ENCODE assay signal across 9 cellular contexts in the genomic region with DNA sequence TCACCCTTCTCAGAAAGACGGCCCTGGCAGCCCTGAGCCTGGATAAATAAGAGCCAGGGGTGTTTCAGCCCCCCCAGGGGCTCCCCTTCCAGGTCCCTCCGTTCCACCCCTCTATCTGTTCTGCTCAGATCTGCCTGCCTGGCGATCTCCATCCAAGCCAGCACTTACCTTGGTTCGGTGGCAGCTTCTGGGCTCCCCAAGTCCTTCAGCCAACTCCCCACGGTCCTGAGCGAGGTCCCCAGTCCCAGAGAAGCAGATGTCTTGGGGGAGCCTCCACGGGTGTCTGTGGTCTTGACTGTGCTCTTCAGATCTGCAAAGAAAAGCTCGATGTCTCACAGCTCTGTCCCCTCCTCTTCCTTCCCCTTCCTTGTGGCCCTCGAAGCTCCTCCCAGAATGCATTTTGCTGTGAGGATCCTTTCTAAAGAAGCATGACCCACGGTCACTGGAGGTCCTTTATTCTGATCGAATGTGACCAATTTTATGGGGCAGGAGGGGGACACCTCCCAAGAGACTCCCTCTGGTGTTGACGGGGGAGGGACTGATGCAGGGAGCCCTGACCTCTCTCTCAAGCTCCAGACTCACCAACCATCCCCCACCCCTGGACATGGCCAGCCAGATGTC. TPM values are rescaled to one million over a fixed set of nuclear protein-coding genes. Genes with fewer than 3 reads are reported as not detected.
DNase-seq lines count a peak whose midpoint lies in the region; ATAC-seq and TF ChIP-seq lines count a peak whose summit lies in the region.
"Had no signal": no experiment of that assay in that cellular context is flagged by ENCODE, and none has a peak within 500 bp of the region (broad histone marks: within the 10 kb centered on the region; RNA-seq: fewer than 3 reads in every experiment).

A gene with protein sequence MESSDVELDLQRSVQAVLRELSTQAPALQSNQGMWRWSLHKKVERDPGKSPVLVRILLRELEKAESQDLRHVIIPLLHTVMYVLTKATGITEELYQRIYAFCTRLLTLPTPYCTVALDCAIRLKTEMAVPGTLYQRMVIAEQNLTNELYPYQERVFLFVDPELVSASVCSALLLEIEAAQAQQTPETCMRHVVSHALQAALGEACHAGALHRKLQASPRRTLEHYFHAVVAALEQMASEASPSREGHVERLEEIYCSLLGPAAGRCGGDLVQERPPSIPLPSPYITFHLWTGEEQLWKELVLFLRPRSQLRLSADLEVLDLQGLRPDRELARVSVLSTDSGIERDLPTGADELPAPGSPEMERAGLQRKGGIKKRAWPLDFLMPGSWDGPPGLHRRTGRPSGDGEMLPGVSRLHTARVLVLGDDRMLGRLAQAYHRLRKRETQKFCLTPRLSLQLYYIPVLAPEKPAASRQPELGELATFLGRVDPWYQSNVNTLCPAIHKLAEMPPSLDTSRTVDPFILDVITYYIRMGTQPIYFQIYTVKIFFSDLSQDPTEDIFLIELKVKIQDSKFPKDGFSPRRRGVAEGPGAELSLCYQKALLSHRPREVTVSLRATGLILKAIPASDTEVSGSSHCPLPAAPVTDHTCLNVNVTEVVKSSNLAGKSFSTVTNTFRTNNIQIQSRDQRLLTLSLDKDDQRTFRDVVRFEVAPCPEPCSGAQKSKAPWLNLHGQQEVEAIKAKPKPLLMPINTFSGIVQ (minus strand): TSS at position 314 of the 621 bp plus-strand sequence. CDS start 17,880 bp downstream, outside the sequence.

- peaks cover 46% of the 10 kb centered on the region for H3K79me2 ChIP-seq in DND-41 (ENCODE audit: insufficient read depth, low read length)

- TF ChIP-seq CTCF in DND-41 (IDR thresholded peaks at IDR 0.05; ENCODE audit: borderline replicate concordance, extremely low read depth, low read length, poor library complexity, severe bottlenecking) = no peak

- CTCF ChIA-PET in activated CD4-positive, alpha-beta memory T cell treated with anti-CD3 and anti-CD28 coated beads for 36 hours (lab: Charles Lee) = interaction anchor here (1.0 to 2.6 kb wide), 3 partner anchors 28 to 122 kb away, joined by 3 to 8 read pairs (median 4); no protein-coding TSS in a partner anchor

- no peaks in the 10 kb centered on the region for H3K9me3 Mint-ChIP-seq in activated CD4-positive, alpha-beta memory T cell treated with anti-CD3 and anti-CD28 coated beads for 36 hours

- peak within 1 kb of the TSS; percentile 82 for H3K27ac ChIP-seq in DND-41 (ENCODE audit: low read length)

- H3K4me1 ChIP-seq in DND-41 (ENCODE audit: insufficient read depth, low read length) = peaks cover 57% of the 10 kb centered on the region

- peak within 1 kb of the TSS; percentile 54 for H3K4me3 Mint-ChIP-seq in activated CD4-positive, alpha-beta memory T cell treated with anti-CD3 and anti-CD28 coated beads for 36 hours

- H3K36me3 ChIP-seq in DND-41 (ENCODE audit: insufficient read depth, low read length) = peaks cover 16% of the 10 kb centered on the region; the same call in 1 of the 2 replicates

- H3K4me3 ChIP-seq in DND-41 (ENCODE audit: low read depth in 1 of 2, low read length in 2 of 2) = peak within 1 kb of the TSS; percentile 25 to 67
- H3K4me3 ChIP-seq: K562 had no signal

- POLR2A ChIA-PET in activated CD4-positive, alpha-beta memory T cell treated with anti-CD3 and anti-CD28 coated beads for 36 hours (lab: Charles Lee) = no interaction called here

- H2AFZ ChIP-seq in DND-41 (ENCODE audit: low read depth, low read length) = peak within 1 kb of the TSS; percentile 72

- H3K9ac ChIP-seq in DND-41 (ENCODE audit: low read depth, low read length) = peak within 1 kb of the TSS; percentile 62

- no peaks in the 10 kb centered on the region for H3K27me3 ChIP-seq in DND-41 (ENCODE audit: insufficient read depth, low read length, poor library complexity)

- H3K27me3 Mint-ChIP-seq in activated CD4-positive, alpha-beta memory T cell treated with anti-CD3 and anti-CD28 coated beads for 36 hours = no peaks in the 10 kb centered on the region

- peak within 1 kb of the TSS; percentile 71 for H3K4me2 ChIP-seq in DND-41 (ENCODE audit: insufficient read depth, low read length)

- H3K27ac Mint-ChIP-seq in activated CD4-positive, alpha-beta memory T cell treated with anti-CD3 and anti-CD28 coated beads for 36 hours = no peak within 1 kb of the TSS

- H3K36me3 Mint-ChIP-seq in activated CD4-positive, alpha-beta memory T cell treated with anti-CD3 and anti-CD28 coated beads for 36 hours = no peaks in the 10 kb centered on the region

- peak; percentile 78 for TF ChIP-seq POLR2A in GM19193 (IDR thresholded peaks at IDR 0.05; ENCODE audit: extremely low read depth, insufficient read depth, insufficient read length)

- intact Hi-C loops in activated CD4-positive, alpha-beta memory T cell treated with anti-CD3 and anti-CD28 coated beads for 36 hours (cut with micrococcal nuclease) = no loop called here

- no peaks in the 10 kb centered on the region for H3K9me3 ChIP-seq in DND-41 (ENCODE audit: insufficient read depth, low read length, severe bottlenecking)

- no peaks in the 10 kb centered on the region for H4K20me1 ChIP-seq in DND-41 (ENCODE audit: insufficient read depth, low read length)

- H3K4me1 Mint-ChIP-seq in activated CD4-positive, alpha-beta memory T cell treated with anti-CD3 and anti-CD28 coated beads for 36 hours (ENCODE audit: low read depth) = peaks cover 29% of the 10 kb centered on the region

- DNase-seq in DND-41 (peak; percentile 57), midbrain (lab: John Stamatoyannopoulos, UW) (peak; percentile 2), GM03348 (ENCODE audit: low spot score) (no peak), NCI-H345 treated with DMSO at 0.1 percent for 48 hours (lab: John Stamatoyannopoulos, UW; ENCODE audit: unreplicated experiment) (no peak)
- DNase-seq in activated CD4-positive, alpha-beta memory T cell treated with anti-CD3 and anti-CD28 coated beads for 36 hours = peak; percentile 21

- ATAC-seq in DND-41 (ENCODE audit: insufficient read depth, low read depth) (peak; percentile 83), GM21737 (IDR thresholded peaks at IDR 0.05; ENCODE audit: unreplicated experiment) (no peak), HG03521 (IDR thresholded peaks at IDR 0.05; ENCODE audit: unreplicated experiment) (no peak)
- ATAC-seq: K562 had no signal

RNA-seq across cellular contexts. Expression of the gene that starts here (rescaled TPM):
- under 1 TPM; 0.63 to 0.71 TPM for total RNA-seq in activated CD4-positive, alpha-beta memory T cell treated with anti-CD3 and anti-CD28 coated beads for 36 hours

Comparison
In these comparisons a context has a peak if more than half of its experiments do, and no peak if none do; other contexts are left out.
1. Peak in DNase-seq in activated CD4-positive, alpha-beta memory T cell treated with anti-CD3 and anti-CD28 coated beads for 36 hours; RNA of the gene not detected or under 1 TPM.
2. DNase-seq: peak in DND-41 (single experiment) and midbrain (single experiment); none in GM03348 (single experiment) and NCI-H345 treated with DMSO at 0.1 percent for 48 hours (single experiment).